ENCODE assay signal across 8 cellular contexts in genomic region chr9:78296893-78297671, GRCh38. TPM values are rescaled to one million over a fixed set of nuclear protein-coding genes. Genes with fewer than 3 reads are reported as not detected.
DNase-seq lines count a peak whose midpoint lies in the region; ATAC-seq and TF ChIP-seq lines count a peak whose summit lies in the region.

Gene PSAT1, plus strand, starts transcription at chr9:78297125. Its CDS starts 86 bp downstream, at chr9:78297211.

- H3K27me3 Mint-ChIP-seq in natural killer cell (ENCODE audit: low read depth in 2 of 2) = peaks cover 11 to 19% of the 10 kb centered on the region in 2 donors

- H3K36me3 Mint-ChIP-seq in natural killer cell = no peaks in the 10 kb centered on the region

- intact Hi-C loops in natural killer cell (cut with micrococcal nuclease) = no loop called here

- ATAC-seq in natural killer cell = peak; percentile 95 to 97 (median 97)

- DNase-seq in EH (ENCODE audit: low read depth) (peak; percentile 98), GOT3 (lab: John Stamatoyannopoulos, UW) (peak; percentile 70), LHCN-M2 (ENCODE audit: low read depth) (peak; percentile 92), RPMI8226 (peak; percentile 88), fibroblast of peridontal ligament (ENCODE audit: extremely low read depth) (peak; percentile 97), natural killer cell (peak; percentile 79)
- DNase-seq in activated T-helper 1 cell treated with anti-CD3 and anti-CD28 coated beads, Interleukin-2, amount 50 U/mL, for 16 hours (ENCODE audit: low read depth in 1 of 2, low spot score in 1 of 2) = peak; percentile 60 to 85
- peak; percentile 80 to 88 (median 85) for DNase-seq in stimulated activated naive CD4-positive, alpha-beta T cell (lab: John Stamatoyannopoulos, UW)

- no peak for TF ChIP-seq CTCF in natural killer cell (IDR thresholded peaks at IDR 0.05)

- peak within 1 kb of the TSS; percentile 38 to 74 for H3K27ac Mint-ChIP-seq in natural killer cell

- H3K4me1 Mint-ChIP-seq in natural killer cell = peaks cover 27 to 28% of the 10 kb centered on the region in 2 donors

- H3K9me3 Mint-ChIP-seq in natural killer cell = no peaks in the 10 kb centered on the region

- H3K4me3 Mint-ChIP-seq in natural killer cell = peak within 1 kb of the TSS; percentile 95

RNA-seq across cellular contexts. Expression of gene PSAT1, which starts in this region (rescaled TPM):
- total RNA-seq in LHCN-M2 (2014; rRNA removed) = 21.0 and 24.8 TPM in 2 replicates
- polyA plus RNA-seq in LHCN-M2 (2012) = 10.1 TPM
- total RNA-seq in natural killer cell = 1 to 10 TPM; 1.1 to 3.3 (median 2.3) TPM

Comparison
In these comparisons a context has a peak if more than half of its experiments do, and no peak if none do; other contexts are left out.
1. Peak in every context shown above with its lines: DNase-seq and ATAC-seq.